Comparison of ENCODE assay signal across 9 cellular contexts in the genomic region with DNA sequence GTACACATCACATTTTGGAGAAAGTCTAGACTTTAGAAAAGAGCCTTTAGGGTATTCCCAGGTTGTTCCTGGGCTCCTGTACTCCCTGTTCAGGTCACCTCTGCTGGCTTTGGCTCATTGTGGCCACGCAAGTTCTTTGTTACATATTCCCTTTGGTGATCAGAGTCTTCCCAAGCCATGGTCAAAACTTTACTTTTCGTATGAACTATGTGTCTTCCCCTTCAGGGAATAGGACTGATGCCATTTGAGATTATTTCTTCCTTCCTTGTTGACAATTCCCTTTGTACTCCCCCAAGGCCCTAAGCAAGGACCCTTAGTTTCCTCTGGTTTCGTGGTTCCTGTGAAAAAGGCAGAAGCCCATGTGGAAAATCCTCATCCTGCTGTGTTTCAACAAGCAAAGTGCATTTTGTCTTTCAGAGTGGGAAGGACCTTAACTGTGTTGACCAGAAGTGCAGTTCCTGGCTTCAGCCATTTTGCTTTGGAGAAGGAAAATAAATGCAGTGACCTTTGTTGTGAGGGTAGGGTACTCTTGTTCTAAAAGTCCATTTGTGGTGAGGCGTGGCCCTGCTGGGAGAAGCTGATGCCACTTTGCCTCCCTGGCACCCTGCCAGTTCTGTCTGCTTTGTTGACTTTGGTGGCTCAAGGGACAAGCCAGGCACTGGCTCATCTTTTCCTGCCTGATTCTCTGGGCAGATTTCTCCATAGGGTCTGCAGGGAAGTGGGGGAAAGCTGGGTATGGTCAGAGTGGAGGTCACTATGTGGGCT. TPM values are rescaled to one million over a fixed set of nuclear protein-coding genes. Genes with fewer than 3 reads are reported as not detected.
A peak's percentile ranks its signal among the peaks of the same experiment; 100 is the strongest.
DNase-seq lines count a peak whose midpoint lies in the region; ATAC-seq, FAIRE-seq and TF ChIP-seq lines count a peak whose summit lies in the region.
"Had no signal": no experiment of that assay in that cellular context is flagged by ENCODE, and none has a peak within 500 bp of the region (broad histone marks: within the 10 kb centered on the region; RNA-seq: fewer than 3 reads in every experiment).

No MANE protein-coding gene starts in this region.

- peaks cover 48% of the 10 kb centered on the region for H3K36me3 Mint-ChIP-seq in nephron progenitor cell (ENCODE audit: low read depth)
- no peaks in the 10 kb centered on the region for H3K36me3 Mint-ChIP-seq in effector memory CD8-positive, alpha-beta T cell (ENCODE audit: insufficient read depth)

- H2AFZ ChIP-seq in K562 (ENCODE audit: low read depth, low read length): no peak overlapping the region; the same call in 1 of the 2 replicates

- no peaks in the 10 kb centered on the region for H3K27me3 ChIP-seq in K562 (ENCODE audit: control insufficient read depth in 2 of 2, insufficient read depth in 2 of 2, low read length in 2 of 2)

- BruUV-seq in K562 (replicated peaks; lab: Mats Ljungman, UMichigan): no TSS peak

- DNase-seq in CMK (ENCODE audit: low read depth) (peak; percentile 80), NCI-H146 treated with DMSO at 0.1 percent for 48 hours (lab: John Stamatoyannopoulos, UW; ENCODE audit: unreplicated experiment) (peak; percentile 47), K562 (ENCODE audit: extremely low read depth in 1 of 4, low spot score in 3 of 4) (peak in 2 of 4 experiments; percentile 20 to 49), nephron progenitor cell (no peak), NCI-H446 (lab: John Stamatoyannopoulos, UW) (no peak)
- no peak for DNase-seq in effector memory CD8-positive, alpha-beta T cell
- DNase-seq: activated CD4-positive, CD25-positive, alpha-beta regulatory T cell treated with anti-CD3 and anti-CD28 coated beads, Interleukin-2, amount 50 U/mL, for 72 hours had no signal

- H3K36me3 ChIP-seq in K562 (ENCODE audit: control insufficient read depth, insufficient read depth, low read length): no peaks in the 10 kb centered on the region

- WGBS in K562 (ENCODE audit: insufficient coverage, low coverage, missing lambda C conversion rate): 44% methylated on average over 4 of the region's 4 CpGs

- in situ Hi-C loops in K562 (cut with MboI): no loop called here

- no peaks in the 10 kb centered on the region for H4K20me1 ChIP-seq in K562 (replicated peaks; ENCODE audit: control insufficient read depth, insufficient read depth, low read length)

- H3K9me3 Mint-ChIP-seq in nephron progenitor cell: peaks cover 18% of the 10 kb centered on the region
- no peaks in the 10 kb centered on the region for H3K9me3 Mint-ChIP-seq in effector memory CD8-positive, alpha-beta T cell

- ATAC-seq in K562 (peak; percentile 34; the same call in 2 of the 3 replicates), HG03439 (IDR thresholded peaks at IDR 0.05; ENCODE audit: unreplicated experiment) (no peak), HG03520 (IDR thresholded peaks at IDR 0.05; ENCODE audit: unreplicated experiment) (no peak)
- ATAC-seq in effector memory CD8-positive, alpha-beta T cell (replicated peaks): no peak

- H3K27me3 Mint-ChIP-seq in nephron progenitor cell (ENCODE audit: low read depth, poor library complexity): no peaks in the 10 kb centered on the region
- no peaks in the 10 kb centered on the region for H3K27me3 Mint-ChIP-seq in effector memory CD8-positive, alpha-beta T cell

- peak; percentile 42 for FAIRE-seq in K562 (lab: Jason Lieb, UNC)

- H3K4me2 ChIP-seq in K562 (ENCODE audit: insufficient read depth, low read length): no peak overlapping the region

- H3K4me1 ChIP-seq in K562 (replicated peaks in 1 of 2; ENCODE audit: control insufficient read depth in 2 of 2, insufficient read depth in 2 of 2, low read length in 2 of 2): peaks cover 8 to 37% of the 10 kb centered on the region in 2 experiments; a peak in 4 of 5 replicates

- peak overlapping the region; percentile 28 to 70; a peak in 2 of 4 replicates for H3K9ac ChIP-seq in K562 (ENCODE audit: insufficient read depth in 1 of 2, low read depth in 2 of 2, low read length in 2 of 2)

- intact Hi-C loops in K562 (cut with micrococcal nuclease): no loop called here

- 0 out of 2 replicates have a peak, but pooled peaks cover 5% of the 10 kb centered on the region for H3K9me3 ChIP-seq in K562 (replicated peaks; ENCODE audit: control insufficient read depth, insufficient read depth, low read depth, low read length)

- no peak for TF ChIP-seq RAD21 in K562 (CRISPR knock-in tag; conservative IDR thresholded peaks at IDR 0.05 in 1 of 2, IDR thresholded peaks at IDR 0.05 in 1 of 2)

- peak overlapping the region; percentile 77 for H3K27ac Mint-ChIP-seq in nephron progenitor cell
- peak overlapping the region in 1 of 2 donors; percentile 52 for H3K27ac Mint-ChIP-seq in effector memory CD8-positive, alpha-beta T cell

- TF ChIP-seq EP300 in K562 (IDR thresholded peaks at IDR 0.05; ENCODE audit: low read length): no peak

- POLR2A ChIA-PET in K562 (lab: Yijun Ruan, JAX): interaction anchor here (0.6 to 2.5 kb wide), 4 partner anchors 10 to 275 kb away, joined by 3 to 25 read pairs (median 5); no protein-coding TSS in a partner anchor

- H3K9me1 ChIP-seq in K562 (ENCODE audit: control insufficient read depth, insufficient read depth, low read length): no peaks in the 10 kb centered on the region

- TF ChIP-seq CTCF in K562 (IDR thresholded peaks at IDR 0.05 in 2 of 3, conservative IDR thresholded peaks at IDR 0.05 in 1 of 3; ENCODE audit: insufficient read depth in 2 of 3, low read depth in 1 of 3, low read length in 3 of 3) (no peak), nephron progenitor cell (IDR thresholded peaks at IDR 0.05) (no peak)

- peak overlapping the region; percentile 43 for H3K27ac ChIP-seq in K562 (ENCODE audit: extremely low read depth, low read depth, low read length)

- no peak for TF ChIP-seq POLR2A in K562 (conservative IDR thresholded peaks at IDR 0.05)

- H3K4me3 Mint-ChIP-seq in nephron progenitor cell: no peak overlapping the region
- H3K4me3 Mint-ChIP-seq in effector memory CD8-positive, alpha-beta T cell: no peak overlapping the region

- H3K4me1 Mint-ChIP-seq in nephron progenitor cell: peaks cover 34% of the 10 kb centered on the region
- H3K4me1 Mint-ChIP-seq in effector memory CD8-positive, alpha-beta T cell (ENCODE audit: low read depth in 2 of 2): peaks cover 0 to 2% of the 10 kb centered on the region in 2 donors

- peaks cover 87% of the 10 kb centered on the region for H3K79me2 ChIP-seq in K562 (ENCODE audit: control insufficient read depth, insufficient read depth, low read length)

- H3K4me3 ChIP-seq in K562: no peak overlapping the region

- CTCF ChIA-PET in K562 (lab: Yijun Ruan, JAX; ENCODE audit: low intra/inter-chr PET ratio): no interaction called here

TF ChIP-seq in K562, 482 proteins besides CTCF, POLR2A, EP300 and RAD21 (continues in another document):
- TF ChIP-seq, protein P1, sequence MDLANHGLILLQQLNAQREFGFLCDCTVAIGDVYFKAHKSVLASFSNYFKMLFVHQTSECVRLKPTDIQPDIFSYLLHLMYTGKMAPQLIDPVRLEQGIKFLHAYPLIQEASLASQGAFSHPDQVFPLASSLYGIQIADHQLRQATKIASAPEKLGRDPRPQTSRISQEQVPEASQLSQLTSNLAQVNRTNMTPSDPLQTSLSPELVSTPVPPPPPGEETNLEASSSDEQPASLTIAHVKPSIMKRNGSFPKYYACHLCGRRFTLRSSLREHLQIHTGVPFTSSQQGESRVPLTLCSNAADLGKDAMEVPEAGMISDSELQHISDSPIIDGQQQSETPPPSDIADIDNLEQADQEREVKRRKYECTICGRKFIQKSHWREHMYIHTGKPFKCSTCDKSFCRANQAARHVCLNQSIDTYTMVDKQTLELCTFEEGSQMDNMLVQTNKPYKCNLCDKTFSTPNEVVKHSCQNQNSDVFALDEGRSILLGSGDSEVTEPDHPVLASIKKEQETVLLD (IDR thresholded peaks at IDR 0.05): no peak
- TF ChIP-seq NFIC (IDR thresholded peaks at IDR 0.05): peak; percentile 99
- TF ChIP-seq, protein P2, sequence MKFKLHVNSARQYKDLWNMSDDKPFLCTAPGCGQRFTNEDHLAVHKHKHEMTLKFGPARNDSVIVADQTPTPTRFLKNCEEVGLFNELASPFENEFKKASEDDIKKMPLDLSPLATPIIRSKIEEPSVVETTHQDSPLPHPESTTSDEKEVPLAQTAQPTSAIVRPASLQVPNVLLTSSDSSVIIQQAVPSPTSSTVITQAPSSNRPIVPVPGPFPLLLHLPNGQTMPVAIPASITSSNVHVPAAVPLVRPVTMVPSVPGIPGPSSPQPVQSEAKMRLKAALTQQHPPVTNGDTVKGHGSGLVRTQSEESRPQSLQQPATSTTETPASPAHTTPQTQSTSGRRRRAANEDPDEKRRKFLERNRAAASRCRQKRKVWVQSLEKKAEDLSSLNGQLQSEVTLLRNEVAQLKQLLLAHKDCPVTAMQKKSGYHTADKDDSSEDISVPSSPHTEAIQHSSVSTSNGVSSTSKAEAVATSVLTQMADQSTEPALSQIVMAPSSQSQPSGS (CRISPR knock-in tag; IDR thresholded peaks at IDR 0.05): no peak
- TF ChIP-seq ZNF253 (CRISPR knock-in tag; conservative IDR thresholded peaks at IDR 0.05): no peak
- no peak for TF ChIP-seq DMBX1 (CRISPR knock-in tag; IDR thresholded peaks at IDR 0.05; ENCODE audit: borderline replicate concordance)
- no peak for TF ChIP-seq ZFP1 (CRISPR knock-in tag; IDR thresholded peaks at IDR 0.05)

RNA-seq across cellular contexts. Expression of a gene that starts 55.1 kb away (rescaled TPM):
- total RNA-seq in K562 (2011; cell fraction: chromatin; rRNA removed; ENCODE audit: low replicate concordance): 26.9 and 43.7 TPM in 2 replicates
- 26.5 and 31.6 TPM in 2 replicates for total RNA-seq in K562 (2011; cell fraction: nucleolus; rRNA removed)
- 33.2 and 34.4 TPM in 2 replicates for total RNA-seq in K562 (2011; cell fraction: nucleoplasm; rRNA removed)
- 30.4 and 32.4 TPM in 2 replicates for total RNA-seq in K562 (2014; rRNA removed)
- total RNA-seq in K562 (2014; rRNA removed; fragmentation: Illumina TruSeq; extraction: Trizol): 10.6 and 15.5 TPM in 2 replicates
- total RNA-seq in K562 (2015; rRNA removed; fragmentation: Illumina TruSeq; extraction: Trizol): 17.2 and 18.8 TPM in 2 replicates
- 35.3 and 37.7 TPM in 2 replicates for total RNA-seq in K562 (2021)
- polyA plus RNA-seq in K562 (2011; rRNA removed): 19.1 and 25.1 TPM in 2 replicates
- polyA plus RNA-seq in K562 (2011; cell fraction: cytosol; rRNA removed): 16.8 and 30.1 TPM in 2 replicates
- polyA plus RNA-seq in K562 (2011; cell fraction: nucleus; rRNA removed): 43.0 and 43.6 TPM in 2 replicates
- polyA plus RNA-seq in K562 (2012): 24.0 and 31.0 TPM in 2 replicates
- 20.1 and 21.0 TPM in 2 replicates for polyA plus RNA-seq in K562 (2014; fragmentation: Illumina TruSeq; extraction: Trizol)
- polyA plus RNA-seq in K562 (2014; fragmentation: Nextera tagmentation; extraction: Ambion mirVana): 10 to 100 TPM in 1 of 2 experiments, 1 to 10 TPM in 1; 9.5 to 20.0 TPM
- 21.8 and 23.9 TPM in 2 replicates for polyA plus RNA-seq in K562 (2014; rRNA removed)
- polyA minus RNA-seq in K562 (2011; rRNA and poly(A)+ RNA removed): 17.3 and 24.2 TPM in 2 replicates
- polyA minus RNA-seq in K562 (2011; cell fraction: cytosol; rRNA and poly(A)+ RNA removed): 20.2 and 22.4 TPM in 2 replicates
- polyA minus RNA-seq in K562 (2011; cell fraction: nucleus; rRNA and poly(A)+ RNA removed): 21.8 and 24.4 TPM in 2 replicates

Comparison
In these comparisons a context has a peak if more than half of its experiments do, and no peak if none do; other contexts are left out.
1. DNase-seq: peak in CMK (single experiment) and NCI-H146 treated with DMSO at 0.1 percent for 48 hours (single experiment); none in nephron progenitor cell (single experiment), NCI-H446 (0 of 2) and effector memory CD8-positive, alpha-beta T cell (0 of 3).